ENCODE assay signal across 13 cellular contexts in genomic region chr5:76692274-76692540, GRCh38. TPM values are rescaled to one million over a fixed set of nuclear protein-coding genes. Genes with fewer than 3 reads are reported as not detected.
DNase-seq lines count a peak whose midpoint lies in the region; ATAC-seq, FAIRE-seq and TF ChIP-seq lines count a peak whose summit lies in the region.
"Had no signal": no experiment of that assay in that cellular context is flagged by ENCODE, and none has a peak within 500 bp of the region (broad histone marks: within the 10 kb centered on the region; RNA-seq: fewer than 3 reads in every experiment).

No MANE protein-coding gene starts in this region.

- CTCF ChIA-PET in activated naive CD4-positive, alpha-beta T cell treated with anti-CD3 and anti-CD28 coated beads for 36 hours (lab: Charles Lee), result interaction anchor here (0.6 to 1.3 kb wide), 4 partner anchors 45 to 149 kb away, joined by 3 to 4 read pairs (median 4); no protein-coding TSS in a partner anchor

- H2AFZ ChIP-seq in smooth muscle cell (ENCODE audit: low read depth), result no peak overlapping the region

- H3F3A ChIP-seq in smooth muscle cell (ENCODE audit: low read depth), result peaks cover 19% of the 10 kb centered on the region

- no peaks in the 10 kb centered on the region for H3K9me3 Mint-ChIP-seq in activated naive CD4-positive, alpha-beta T cell treated with anti-CD3 and anti-CD28 coated beads, Interleukin-2, amount 50 U/mL, for 72 hours
- no peaks in the 10 kb centered on the region for H3K9me3 Mint-ChIP-seq in activated naive CD4-positive, alpha-beta T cell treated with anti-CD3 and anti-CD28 coated beads for 36 hours
- H3K9me3 Mint-ChIP-seq in type B pancreatic cell, result no peaks in the 10 kb centered on the region

- peak overlapping the region; percentile 50 for H3K27ac ChIP-seq in WERI-Rb-1
- peak overlapping the region; percentile 40 to 42 for H3K27ac ChIP-seq in kidney (ENCODE audit: low read depth in 2 of 2, low read length in 2 of 2)
- peak overlapping the region; percentile 83 for H3K27ac ChIP-seq in smooth muscle cell (ENCODE audit: low read depth)
- H3K27ac ChIP-seq: dorsolateral prefrontal cortex had no signal

- peak overlapping the region; percentile 29 for H3K4me2 ChIP-seq in smooth muscle cell

- no peaks in the 10 kb centered on the region for H3K9me3 ChIP-seq in WERI-Rb-1 (ENCODE audit: severe bottlenecking)
- no peaks in the 10 kb centered on the region for H3K9me3 ChIP-seq in kidney (ENCODE audit: control insufficient read depth in 1 of 2, low read length in 2 of 2)
- H3K9me3 ChIP-seq in smooth muscle cell (replicated peaks; ENCODE audit: low read depth), result no peaks in the 10 kb centered on the region

- H3K36me3 ChIP-seq in WERI-Rb-1, result peaks cover 8% of the 10 kb centered on the region
- peaks cover 0 to 6% of the 10 kb centered on the region in 2 donors for H3K36me3 ChIP-seq in kidney (ENCODE audit: control insufficient read depth in 1 of 2, insufficient read depth in 2 of 2, low read length in 2 of 2)
- no peaks in the 10 kb centered on the region for H3K36me3 ChIP-seq in smooth muscle cell (ENCODE audit: low read depth)

- 96% methylated on average over 6 of the region's 6 CpGs for WGBS in smooth muscle cell (ENCODE audit: low lambda C conversion rate)

- peaks cover 0 to 24% of the 10 kb centered on the region in 2 donors for H3K36me3 Mint-ChIP-seq in activated naive CD4-positive, alpha-beta T cell treated with anti-CD3 and anti-CD28 coated beads, Interleukin-2, amount 50 U/mL, for 72 hours
- peaks cover 42% of the 10 kb centered on the region for H3K36me3 Mint-ChIP-seq in activated naive CD4-positive, alpha-beta T cell treated with anti-CD3 and anti-CD28 coated beads for 36 hours (ENCODE audit: low read depth)
- no peaks in the 10 kb centered on the region for H3K36me3 Mint-ChIP-seq in type B pancreatic cell

- H3K4me1 ChIP-seq in kidney (ENCODE audit: control insufficient read depth in 1 of 2, insufficient read depth in 1 of 2, low read depth in 1 of 2, low read length in 2 of 2), result peaks cover 0 to 12% of the 10 kb centered on the region in 2 donors
- peaks cover 24% of the 10 kb centered on the region for H3K4me1 ChIP-seq in smooth muscle cell (ENCODE audit: low read depth)

- H3K4me3 ChIP-seq in WERI-Rb-1 (ENCODE audit: low read depth, low read length) (no peak overlapping the region), kidney (ENCODE audit: low read length in 2 of 2) (no peak overlapping the region), smooth muscle cell (no peak overlapping the region)
- H3K4me3 ChIP-seq: dorsolateral prefrontal cortex had no signal

- H4K20me1 ChIP-seq in smooth muscle cell (ENCODE audit: low read depth), result no peaks in the 10 kb centered on the region

- no peak overlapping the region for H3K4me3 Mint-ChIP-seq in activated naive CD4-positive, alpha-beta T cell treated with anti-CD3 and anti-CD28 coated beads for 36 hours
- no peak overlapping the region for H3K4me3 Mint-ChIP-seq in type B pancreatic cell

- no peak for TF ChIP-seq CTCF in WERI-Rb-1 (IDR thresholded peaks at IDR 0.05; ENCODE audit: low read depth, low read length)
- no peak for TF ChIP-seq CTCF in kidney (IDR thresholded peaks at IDR 0.05; ENCODE audit: borderline replicate concordance, extremely low read depth, insufficient read depth)
- TF ChIP-seq CTCF in smooth muscle cell (IDR thresholded peaks at IDR 0.05; ENCODE audit: borderline replicate concordance, insufficient read depth, poor library complexity, severe bottlenecking), result no peak
- no peak for TF ChIP-seq CTCF in type B pancreatic cell (conservative IDR thresholded peaks at IDR 0.05)

- peaks cover 15% of the 10 kb centered on the region for H3K4me1 Mint-ChIP-seq in activated naive CD4-positive, alpha-beta T cell treated with anti-CD3 and anti-CD28 coated beads for 36 hours (ENCODE audit: low read depth)
- H3K4me1 Mint-ChIP-seq in type B pancreatic cell (ENCODE audit: unreplicated experiment), result peaks cover 18% of the 10 kb centered on the region

- FAIRE-seq in kidney (lab: Jason Lieb, UNC), result no peak

- no peaks in the 10 kb centered on the region for H3K27me3 Mint-ChIP-seq in activated naive CD4-positive, alpha-beta T cell treated with anti-CD3 and anti-CD28 coated beads for 36 hours (ENCODE audit: low read depth)
- H3K27me3 Mint-ChIP-seq in type B pancreatic cell, result no peaks in the 10 kb centered on the region

- ATAC-seq in activated naive CD4-positive, alpha-beta T cell treated with anti-CD3 and anti-CD28 coated beads, Interleukin-2, amount 50 U/mL, for 72 hours, result no peak

- DNase-seq in activated naive CD4-positive, alpha-beta T cell treated with anti-CD3 and anti-CD28 coated beads, Interleukin-2, amount 50 U/mL, for 72 hours (ENCODE audit: low spot score in 2 of 2), result no peak
- no peak for DNase-seq in activated naive CD4-positive, alpha-beta T cell treated with anti-CD3 and anti-CD28 coated beads for 36 hours
- DNase-seq in WERI-Rb-1 (no peak), kidney (no peak), smooth muscle cell (lab: John Stamatoyannopoulos, UW; ENCODE audit: unreplicated experiment) (no peak), type B pancreatic cell (ENCODE audit: extremely low spot score, unreplicated experiment) (no peak), NCI-H1694 (lab: John Stamatoyannopoulos, UW) (no peak), DMS153 treated with DMSO at 0.1 percent for 48 hours (lab: John Stamatoyannopoulos, UW; ENCODE audit: unreplicated experiment) (no peak)
- DNase-seq: activated gamma-delta T cell treated with Interleukin-2 at 50 U/mL for 16 hours, dorsolateral prefrontal cortex, hypothalamus, NCI-H1048, NCI-H526 treated with DMSO at 0.1 percent for 48 hours had no signal

- H3K27me3 ChIP-seq in WERI-Rb-1 (ENCODE audit: insufficient read depth, low read depth, severe bottlenecking) (no peaks in the 10 kb centered on the region), smooth muscle cell (ENCODE audit: low read depth) (no peaks in the 10 kb centered on the region)

- H3K9ac ChIP-seq in kidney (ENCODE audit: low read length in 2 of 2) (no peak overlapping the region), smooth muscle cell (ENCODE audit: low read depth) (no peak overlapping the region)

- H3K27ac Mint-ChIP-seq in activated naive CD4-positive, alpha-beta T cell treated with anti-CD3 and anti-CD28 coated beads, Interleukin-2, amount 50 U/mL, for 72 hours, result peak overlapping the region; percentile 80 to 92
- no peak overlapping the region for H3K27ac Mint-ChIP-seq in activated naive CD4-positive, alpha-beta T cell treated with anti-CD3 and anti-CD28 coated beads for 36 hours
- no peak overlapping the region for H3K27ac Mint-ChIP-seq in type B pancreatic cell

- intact Hi-C loops in activated naive CD4-positive, alpha-beta T cell treated with anti-CD3 and anti-CD28 coated beads for 36 hours (cut with micrococcal nuclease), result loop anchor here (1.0 to 5.0 kb wide), 5 partner anchors 19 to 1125 kb away; partner anchors contain the start of gene IQGAP2
- intact Hi-C loops in kidney (cut with DNase I), result no loop called here

- H3K79me2 ChIP-seq in smooth muscle cell (ENCODE audit: low read depth), result no peaks in the 10 kb centered on the region

RNA-seq across cellular contexts. Expression of gene F2R, which starts 23.7 kb away (rescaled TPM):
- 1 to 10 TPM in 1 of 2 donors, under 1 TPM in 1; 0.89 to 5.8 TPM for total RNA-seq in activated naive CD4-positive, alpha-beta T cell treated with anti-CD3 and anti-CD28 coated beads, Interleukin-2, amount 50 U/mL, for 72 hours
- total RNA-seq in activated naive CD4-positive, alpha-beta T cell treated with anti-CD3 and anti-CD28 coated beads for 36 hours, result under 1 TPM; 0.42 to 0.43 TPM
- 15.3 TPM for total RNA-seq in kidney
- polyA plus RNA-seq in kidney (ENCODE audit: insufficient read depth, low read depth, low replicate concordance), result 14.6 TPM
- 135 and 140 TPM in 2 replicates for total RNA-seq in smooth muscle cell
- polyA plus RNA-seq in smooth muscle cell, result 83.3 and 103 TPM in 2 replicates
- total RNA-seq in type B pancreatic cell (ENCODE audit: low replicate concordance), result 8.5 and 20.1 TPM in 2 replicates

Comparison
In these comparisons a context has a peak if more than half of its experiments do, and no peak if none do; other contexts are left out.
1. H3K27ac Mint-ChIP-seq: peak in activated naive CD4-positive, alpha-beta T cell treated with anti-CD3 and anti-CD28 coated beads, Interleukin-2, amount 50 U/mL, for 72 hours (2 of 2); none in activated naive CD4-positive, alpha-beta T cell treated with anti-CD3 and anti-CD28 coated beads for 36 hours (single experiment) and type B pancreatic cell (single experiment).
2. Peak in every context shown above with its lines, with median percentiles within 50 percentile points of each other: H3K27ac ChIP-seq.